In genomic region chr10:46255696-46256355, GRCh38 we compare ENCODE assay signal across 8 cellular contexts. TPM values are rescaled to one million over a fixed set of nuclear protein-coding genes. Genes with fewer than 3 reads are reported as not detected.
DNase-seq lines count a peak whose midpoint lies in the region; ATAC-seq, FAIRE-seq and TF ChIP-seq lines count a peak whose summit lies in the region.

No MANE protein-coding gene starts in this region.

- peak; percentile 65 for TF ChIP-seq CTCF in bronchial epithelial cell (IDR thresholded peaks at IDR 0.05; ENCODE audit: insufficient read depth, low read length, severe bottlenecking)

- no peaks in the 10 kb centered on the region for H3K27me3 Mint-ChIP-seq in T-helper 17 cell
- H3K27me3 Mint-ChIP-seq in stimulated activated naive B cell treated with anti-CD40 and anti-IgM and Interleukin-4, amounts not matched to agents 10 μg/mL and 1 μg/mL and 100 μg/mL, for 72 hours: no peaks in the 10 kb centered on the region

- no peaks in the 10 kb centered on the region for H3K36me3 ChIP-seq in bronchial epithelial cell (ENCODE audit: control insufficient read depth, insufficient read depth, low read length)

- H3K4me3 ChIP-seq in bronchial epithelial cell (ENCODE audit: low read depth, low read length): no peak overlapping the region

- no peaks in the 10 kb centered on the region for H3K9me3 Mint-ChIP-seq in stimulated activated naive B cell treated with anti-CD40 and anti-IgM and Interleukin-4, amounts not matched to agents 10 μg/mL and 1 μg/mL and 100 μg/mL, for 72 hours

- FAIRE-seq in bronchial epithelial cell (lab: Jason Lieb, UNC): no peak

- peaks cover under 1% of the 10 kb centered on the region for H3K36me3 Mint-ChIP-seq in T-helper 17 cell (ENCODE audit: low read depth)
- no peaks in the 10 kb centered on the region for H3K36me3 Mint-ChIP-seq in stimulated activated naive B cell treated with anti-CD40 and anti-IgM and Interleukin-4, amounts not matched to agents 10 μg/mL and 1 μg/mL and 100 μg/mL, for 72 hours

- DNase-seq in EL (peak; percentile 57), HuH-7 (ENCODE audit: low spot score) (peak; percentile 81), T-helper 17 cell (no peak), bronchial epithelial cell (ENCODE audit: low read depth) (peak; percentile 30), left kidney (ENCODE audit: low read depth, low spot score) (peak; percentile 65)
- no peak for DNase-seq in stimulated activated naive B cell treated with anti-CD40 and anti-IgM and Interleukin-4, amounts not matched to agents 10 μg/mL and 1 μg/mL and 100 μg/mL, for 72 hours

- peaks cover 17% of the 10 kb centered on the region for H3K4me1 Mint-ChIP-seq in T-helper 17 cell
- peaks cover 2 to 17% of the 10 kb centered on the region in 2 donors for H3K4me1 Mint-ChIP-seq in stimulated activated naive B cell treated with anti-CD40 and anti-IgM and Interleukin-4, amounts not matched to agents 10 μg/mL and 1 μg/mL and 100 μg/mL, for 72 hours

- ATAC-seq in T-helper 17 cell: peak; percentile 67
- ATAC-seq in stimulated activated naive B cell treated with anti-CD40 and anti-IgM and Interleukin-4, amounts not matched to agents 10 μg/mL and 1 μg/mL and 100 μg/mL, for 72 hours (replicated peaks): peak; percentile 68 to 73
- no peak for ATAC-seq in GM21717 (IDR thresholded peaks at IDR 0.05; ENCODE audit: unreplicated experiment)
- no peak for ATAC-seq in GM18907 (IDR thresholded peaks at IDR 0.05; ENCODE audit: unreplicated experiment)

- H3K27me3 ChIP-seq in bronchial epithelial cell (ENCODE audit: control insufficient read depth, insufficient read depth, low read length): no peaks in the 10 kb centered on the region

- no peak overlapping the region for H3K4me3 Mint-ChIP-seq in T-helper 17 cell
- no peak overlapping the region for H3K4me3 Mint-ChIP-seq in stimulated activated naive B cell treated with anti-CD40 and anti-IgM and Interleukin-4, amounts not matched to agents 10 μg/mL and 1 μg/mL and 100 μg/mL, for 72 hours

- H3K9me3 ChIP-seq in T-helper 17 cell (ENCODE audit: control insufficient read depth, low read length, poor library complexity, severe bottlenecking): no peaks in the 10 kb centered on the region

- H3K27ac Mint-ChIP-seq in T-helper 17 cell: peak overlapping the region; percentile 14
- H3K27ac Mint-ChIP-seq in stimulated activated naive B cell treated with anti-CD40 and anti-IgM and Interleukin-4, amounts not matched to agents 10 μg/mL and 1 μg/mL and 100 μg/mL, for 72 hours: peak overlapping the region; percentile 52

RNA-seq across cellular contexts. Expression of gene ANTXRL, which starts 31.0 kb away (rescaled TPM):
- total RNA-seq in T-helper 17 cell (not detected), bronchial epithelial cell (not detected in 2 replicates)

Comparison
In these comparisons a context has a peak if more than half of its experiments do, and no peak if none do; other contexts are left out.
1. DNase-seq: peak in EL (single experiment), HuH-7 (single experiment), bronchial epithelial cell (single experiment) and left kidney (single experiment); none in T-helper 17 cell (0 of 3) and stimulated activated naive B cell treated with anti-CD40 and anti-IgM and Interleukin-4, amounts not matched to agents 10 μg/mL and 1 μg/mL and 100 μg/mL, for 72 hours (single experiment).
2. ATAC-seq: peak in T-helper 17 cell (single experiment) and stimulated activated naive B cell treated with anti-CD40 and anti-IgM and Interleukin-4, amounts not matched to agents 10 μg/mL and 1 μg/mL and 100 μg/mL, for 72 hours (2 of 2); none in GM21717 (single experiment) and GM18907 (single experiment).